Comparison of ENCODE assay signal across 12 cellular contexts in genomic region chr1:16926491-16927195, GRCh38. TPM values are rescaled to one million over a fixed set of nuclear protein-coding genes. Genes with fewer than 3 reads are reported as not detected.
A peak's percentile ranks its signal among the peaks of the same experiment; 100 is the strongest.
DNase-seq lines count a peak whose midpoint lies in the region; ATAC-seq and TF ChIP-seq lines count a peak whose summit lies in the region.
"Had no signal": no experiment of that assay in that cellular context is flagged by ENCODE, and none has a peak within 500 bp of the region (broad histone marks: within the 10 kb centered on the region; RNA-seq: fewer than 3 reads in every experiment).

No MANE protein-coding gene starts in this region.

- TF ChIP-seq POLR2A in body of pancreas (IDR thresholded peaks at IDR 0.05), result no peak

- H3K9me3 Mint-ChIP-seq in glutamatergic neuron (ENCODE audit: unreplicated experiment), result peaks cover 18% of the 10 kb centered on the region

- TF ChIP-seq CTCF in glutamatergic neuron (IDR thresholded peaks at IDR 0.05; ENCODE audit: partially characterized antibody, unreplicated experiment) (no peak), body of pancreas (IDR thresholded peaks at IDR 0.05) (no peak)

- H3K4me1 Mint-ChIP-seq in glutamatergic neuron (ENCODE audit: low read depth, unreplicated experiment), result peaks cover 27% of the 10 kb centered on the region

- H3K27me3 ChIP-seq in body of pancreas, result no peaks in the 10 kb centered on the region

- H3K4me3 ChIP-seq in body of pancreas, result no peak overlapping the region
- H3K4me3 ChIP-seq: thoracic aorta had no signal

- H3K4me3 Mint-ChIP-seq in glutamatergic neuron (ENCODE audit: unreplicated experiment), result peak overlapping the region; percentile 13

- H3K9me3 ChIP-seq in body of pancreas, result no peaks in the 10 kb centered on the region
- H3K9me3 ChIP-seq: thoracic aorta had no signal

- no peaks in the 10 kb centered on the region for H3K36me3 Mint-ChIP-seq in glutamatergic neuron (ENCODE audit: unreplicated experiment)

- H3K27ac Mint-ChIP-seq in glutamatergic neuron (ENCODE audit: unreplicated experiment), result peak overlapping the region; percentile 34

- intact Hi-C loops in body of pancreas (cut with DNase I), result no loop called here

- ATAC-seq in body of pancreas, result no peak
- no peak for ATAC-seq in GM18519 (IDR thresholded peaks at IDR 0.05; ENCODE audit: low FRiP score, unreplicated experiment)

- H3K4me1 ChIP-seq in body of pancreas, result peaks cover 19% of the 10 kb centered on the region

- 73 to 79% methylated on average over 11 of the region's 11 CpGs for WGBS in body of pancreas, 2 donors

- H3K27me3 Mint-ChIP-seq in glutamatergic neuron (ENCODE audit: unreplicated experiment), result peaks cover 22% of the 10 kb centered on the region

- DNase-seq in NCI-H2196 (lab: John Stamatoyannopoulos, UW; ENCODE audit: unreplicated experiment) (peak; percentile 13), NCI-H2196 treated with DMSO at 0.1 percent for 48 hours (lab: John Stamatoyannopoulos, UW; ENCODE audit: unreplicated experiment) (no peak), NCI-H748 (lab: John Stamatoyannopoulos, UW; ENCODE audit: unreplicated experiment) (peak; percentile 97), glutamatergic neuron (peak; percentile 67), putamen (ENCODE audit: low spot score) (peak; percentile 57), body of pancreas (no peak)
- no peak for DNase-seq in effector CD8-positive, alpha-beta T cell (lab: John Stamatoyannopoulos, UW)
- DNase-seq: activated CD4-positive, alpha-beta T cell treated with anti-CD3 and anti-CD28 coated beads, Interleukin-2, amount 50 U/mL, for 4 hours; activated naive CD4-positive, alpha-beta T cell treated with anti-CD3 and anti-CD28 coated beads, Interleukin-2, amount 50 U/mL, for 16 hours had no signal

- H3K27ac ChIP-seq in body of pancreas, result no peak overlapping the region
- H3K27ac ChIP-seq: thoracic aorta had no signal

- H3K36me3 ChIP-seq in body of pancreas (replicated peaks in 1 of 2; ENCODE audit: insufficient read depth in 1 of 2, low read depth in 2 of 2), result no peaks in the 10 kb centered on the region

RNA-seq across cellular contexts. Expression of gene CROCC, which starts 4.9 kb away (rescaled TPM):
- total RNA-seq in glutamatergic neuron (ENCODE audit: unreplicated experiment) (50.9 TPM), body of pancreas (100 to 1,000 TPM in 1 of 2 donors, 10 to 100 TPM in 1; 49.8 to 151 TPM)

RNA-seq across cellular contexts. Expression of gene RNU1-2, which starts 30.9 kb away (rescaled TPM):
- 3,598 TPM for total RNA-seq in glutamatergic neuron (ENCODE audit: unreplicated experiment)
- over 10,000 TPM in 1 of 2 donors, under 1 TPM in 1; under 0.01 to 15,479 TPM for total RNA-seq in body of pancreas

RNA-seq across cellular contexts. Expression of gene MFAP2, which starts 53.8 kb away (rescaled TPM):
- total RNA-seq in glutamatergic neuron (ENCODE audit: unreplicated experiment), result 2.1 TPM
- 10 to 100 TPM in 1 of 2 donors, 1 to 10 TPM in 1; 1.3 to 13.5 TPM for total RNA-seq in body of pancreas
- total RNA-seq: A172 had no signal

Comparison
In these comparisons a context has a peak if more than half of its experiments do, and no peak if none do; other contexts are left out.
1. DNase-seq: peak in NCI-H2196 (single experiment), NCI-H748 (single experiment), glutamatergic neuron (single experiment) and putamen (single experiment); none in NCI-H2196 treated with DMSO at 0.1 percent for 48 hours (single experiment), body of pancreas (0 of 4) and effector CD8-positive, alpha-beta T cell (single experiment).